18 cellular contexts compared by ENCODE assay signal in genomic region chr6:64904616-64905015, GRCh38.
A peak's percentile ranks its signal among the peaks of the same experiment; 100 is the strongest.
DNase-seq lines count a peak whose midpoint lies in the region; FAIRE-seq and TF ChIP-seq lines count a peak whose summit lies in the region.
"Had no signal": no experiment of that assay in that cellular context is flagged by ENCODE, and none has a peak within 500 bp of the region (broad histone marks: within the 10 kb centered on the region; RNA-seq: fewer than 3 reads in every experiment).

No MANE protein-coding gene starts in this region.

- H3K4me3 Mint-ChIP-seq in neural crest cell: no peak overlapping the region
- H3K4me3 Mint-ChIP-seq: CD4-positive, alpha-beta memory T cell had no signal

- no peaks in the 10 kb centered on the region for H3K4me1 Mint-ChIP-seq in neural crest cell
- H3K4me1 Mint-ChIP-seq: CD4-positive, alpha-beta memory T cell had no signal

- no peak overlapping the region for H3K4ac ChIP-seq in H1 (replicated peaks; ENCODE audit: insufficient read length, low read depth, low read length)

- H2BK120ac ChIP-seq in H1 (replicated peaks; ENCODE audit: low read depth, low read length): no peak overlapping the region

- no peak overlapping the region for H2BK5ac ChIP-seq in H1 (ENCODE audit: low read depth, low read length)

- H3K9ac ChIP-seq in H1 (replicated peaks in 1 of 4; ENCODE audit: extremely low read depth in 1 of 4, low read depth in 3 of 4, low read length in 3 of 4): no peak overlapping the region

- no peaks in the 10 kb centered on the region for H3K9me3 ChIP-seq in H1 (ENCODE audit: insufficient read depth in 2 of 2, low read depth in 1 of 2, low read length in 1 of 2)

- H3K9me3 Mint-ChIP-seq in neural crest cell: peaks cover 2% of the 10 kb centered on the region

- H3K14ac ChIP-seq in H1 (ENCODE audit: insufficient read length): no peak overlapping the region

- H3K4me3 ChIP-seq in H1 (ENCODE audit: extremely low read depth in 1 of 4, insufficient read depth in 2 of 4, low read depth in 3 of 4, low read length in 4 of 4): no peak overlapping the region

- peak overlapping the region; percentile 40 for H3K27ac Mint-ChIP-seq in neural crest cell (ENCODE audit: unreplicated experiment)
- H3K27ac Mint-ChIP-seq: CD4-positive, alpha-beta memory T cell had no signal

- POLR2A ChIA-PET in H1 (lab: Charles Lee; ENCODE audit: partially characterized antibody): no interaction called here

- no peaks in the 10 kb centered on the region for H3K23me2 ChIP-seq in H1 (ENCODE audit: low read depth, low read length)

- H2AK5ac ChIP-seq in H1 (ENCODE audit: low read depth, low read length): no peak overlapping the region

- H3K79me1 ChIP-seq in H1 (ENCODE audit: low read depth, low read length): no peaks in the 10 kb centered on the region

- no peaks in the 10 kb centered on the region for H3K36me3 Mint-ChIP-seq in neural crest cell (ENCODE audit: low read depth)
- H3K36me3 Mint-ChIP-seq: CD4-positive, alpha-beta memory T cell had no signal

- no peak overlapping the region for H3K23ac ChIP-seq in H1 (ENCODE audit: insufficient read length)

- H2AFZ ChIP-seq in H1 (ENCODE audit: low read length): 0 out of 2 replicates have a peak overlapping the region, but pooled peaks have one; percentile 34

- TF ChIP-seq RAD21 in H1 (IDR thresholded peaks at IDR 0.05 in 1 of 2, conservative IDR thresholded peaks at IDR 0.05 in 1 of 2; ENCODE audit: low read depth in 2 of 2, low read length in 2 of 2): no peak

- no peak overlapping the region for H2BK12ac ChIP-seq in H1 (ENCODE audit: low read depth, low read length)

- no peak overlapping the region for H4K5ac ChIP-seq in H1 (ENCODE audit: insufficient read length, low read depth, low read length)

- H3K4me2 ChIP-seq in H1 (ENCODE audit: insufficient read depth in 1 of 2, low read depth in 2 of 2, low read length in 2 of 2): no peak overlapping the region; a peak in 1 of 4 replicates

- no peaks in the 10 kb centered on the region for H3K79me2 ChIP-seq in H1 (ENCODE audit: control insufficient read depth in 1 of 2, insufficient read depth in 2 of 2, low read length in 2 of 2)

- DNase-seq in SK-N-DZ (ENCODE audit: low spot score) (peak; percentile 3), H1 (ENCODE audit: low read depth in 1 of 2, low spot score in 2 of 2) (no peak), neural crest cell (ENCODE audit: low read depth, low spot score) (no peak), NCI-H1930 (lab: John Stamatoyannopoulos, UW) (no peak), activated gamma-delta T cell (lab: John Stamatoyannopoulos, UW) (no peak), substantia nigra (lab: John Stamatoyannopoulos, UW) (no peak)
- DNase-seq: C1 segment of cervical spinal cord; Calu3; CD4-positive, alpha-beta memory T cell; COR-L47; DMS53; DMS79 treated with DMSO at 0.1 percent for 48 hours; GF-D8; GOT3; H7; HCEC 1CT had no signal

- no peak overlapping the region for H3K56ac ChIP-seq in H1 (replicated peaks; ENCODE audit: insufficient read length, low read depth, low read length)

- no peak overlapping the region for H4K91ac ChIP-seq in H1 (replicated peaks; ENCODE audit: insufficient read length, low read length)

- H3K27ac ChIP-seq in H1 (ENCODE audit: low read depth, low read length) (no peak overlapping the region), substantia nigra (ENCODE audit: low read depth, low read length, poor library complexity, severe bottlenecking) (no peak overlapping the region)

- WGBS in H1 (ENCODE audit: extremely low coverage in 1 of 2, insufficient coverage in 1 of 2, insufficient read length in 1 of 2, insufficient replicate concordance in 2 of 2, low coverage in 1 of 2, low lambda C conversion rate in 2 of 2, missing lambda C conversion rate in 1 of 2), 2 experiments: 89% methylated on average over 2 of the region's 2 CpGs; no CpG with 5 or more reads in 1 of the 2 experiments

- H3K27me3 ChIP-seq in H1 (replicated peaks in 1 of 4; ENCODE audit: control insufficient read depth in 3 of 4, extremely low read depth in 1 of 4, insufficient read depth in 3 of 4, low read length in 3 of 4): no peaks in the 10 kb centered on the region

- H2BK15ac ChIP-seq in H1 (ENCODE audit: low read length): no peak overlapping the region

- H2BK20ac ChIP-seq in H1 (ENCODE audit: low read length): no peak overlapping the region

- H4K20me1 ChIP-seq in H1 (replicated peaks in 1 of 2; ENCODE audit: control insufficient read depth in 1 of 2, insufficient read depth in 2 of 2, low read length in 2 of 2): no peaks in the 10 kb centered on the region

- no peak for TF ChIP-seq EP300 in H1 (IDR thresholded peaks at IDR 0.05; ENCODE audit: borderline replicate concordance in 1 of 2, low read depth in 2 of 2, low read length in 2 of 2)

- CTCF ChIA-PET in H1 (lab: Charles Lee; ENCODE audit: partially characterized antibody): interaction anchor here (2.0 kb wide), 1 partner anchor 19 kb away, joined by 4 read pairs; no protein-coding TSS in a partner anchor

- no peak overlapping the region for H3K18ac ChIP-seq in H1 (ENCODE audit: extremely low read depth, low read length)

- H3K4me1 ChIP-seq in H1 (replicated peaks in 1 of 4; ENCODE audit: control insufficient read depth in 3 of 4, insufficient read depth in 4 of 4, low read length in 3 of 4): no peaks in the 10 kb centered on the region

- H3K27me3 Mint-ChIP-seq in neural crest cell (ENCODE audit: low read depth): no peaks in the 10 kb centered on the region
- H3K27me3 Mint-ChIP-seq: CD4-positive, alpha-beta memory T cell had no signal

- H4K8ac ChIP-seq in H1 (ENCODE audit: extremely low read depth, insufficient read depth, low read length): no peak overlapping the region

- no peak for FAIRE-seq in H1 (lab: Jason Lieb, UNC)
- FAIRE-seq: GM12891, GM18507 had no signal

- no peaks in the 10 kb centered on the region for H3K36me3 ChIP-seq in H1 (ENCODE audit: control insufficient read depth in 2 of 4, insufficient read depth in 4 of 4, low read length in 3 of 4)

- TF ChIP-seq POLR2A in H1 (IDR thresholded peaks at IDR 0.05; ENCODE audit: control extremely low read depth in 1 of 2, low read depth in 2 of 2, low read length in 2 of 2): no peak

- TF ChIP-seq CTCF in H1 (IDR thresholded peaks at IDR 0.05; ENCODE audit: control extremely low read depth in 1 of 3, insufficient read depth in 1 of 3, low read depth in 1 of 3, low read length in 3 of 3): no peak
- TF ChIP-seq CTCF in neural crest cell (conservative IDR thresholded peaks at IDR 0.05): no peak

TF ChIP-seq in H1, 55 proteins besides CTCF, POLR2A, EP300 and RAD21:
- TF ChIP-seq TBP (IDR thresholded peaks at IDR 0.05; ENCODE audit: low read depth, low read length) (no peak), SRF (IDR thresholded peaks at IDR 0.05; ENCODE audit: low read depth, low read length) (no peak), SIN3A (conservative IDR thresholded peaks at IDR 0.05 in 1 of 2, IDR thresholded peaks at IDR 0.05 in 1 of 2; ENCODE audit: low read depth in 1 of 2, low read length in 2 of 2) (no peak), BRCA1 (IDR thresholded peaks at IDR 0.05; ENCODE audit: low read depth, low read length) (no peak), BACH1 (IDR thresholded peaks at IDR 0.05; ENCODE audit: low read length) (no peak), SP2 (IDR thresholded peaks at IDR 0.05; ENCODE audit: low read length) (no peak), MAX (IDR thresholded peaks at IDR 0.05) (no peak), TAF7 (optimal IDR thresholded peaks at IDR 0.05; ENCODE audit: borderline replicate concordance, low read depth, low read length) (no peak), SP4 (IDR thresholded peaks at IDR 0.05; ENCODE audit: low read length) (no peak), POU5F1 (IDR thresholded peaks at IDR 0.05; ENCODE audit: low read depth, low read length) (no peak), RFX5 (IDR thresholded peaks at IDR 0.05; ENCODE audit: borderline replicate concordance, low read depth, low read length) (no peak), SAP30 (IDR thresholded peaks at IDR 0.05; ENCODE audit: insufficient read depth, insufficient replicate concordance, low read length) (no peak), SP1 (IDR thresholded peaks at IDR 0.05; ENCODE audit: low read depth, low read length) (no peak), TAF1 (IDR thresholded peaks at IDR 0.05; ENCODE audit: low read depth, low read length) (no peak), USF2 (IDR thresholded peaks at IDR 0.05; ENCODE audit: low read length) (no peak), NANOG (IDR thresholded peaks at IDR 0.05; ENCODE audit: insufficient read depth, low read depth, low read length, poor library complexity, severe bottlenecking) (no peak)
TF ChIP-seq in H1: peak in this region for 0.
